In the genomic region with DNA sequence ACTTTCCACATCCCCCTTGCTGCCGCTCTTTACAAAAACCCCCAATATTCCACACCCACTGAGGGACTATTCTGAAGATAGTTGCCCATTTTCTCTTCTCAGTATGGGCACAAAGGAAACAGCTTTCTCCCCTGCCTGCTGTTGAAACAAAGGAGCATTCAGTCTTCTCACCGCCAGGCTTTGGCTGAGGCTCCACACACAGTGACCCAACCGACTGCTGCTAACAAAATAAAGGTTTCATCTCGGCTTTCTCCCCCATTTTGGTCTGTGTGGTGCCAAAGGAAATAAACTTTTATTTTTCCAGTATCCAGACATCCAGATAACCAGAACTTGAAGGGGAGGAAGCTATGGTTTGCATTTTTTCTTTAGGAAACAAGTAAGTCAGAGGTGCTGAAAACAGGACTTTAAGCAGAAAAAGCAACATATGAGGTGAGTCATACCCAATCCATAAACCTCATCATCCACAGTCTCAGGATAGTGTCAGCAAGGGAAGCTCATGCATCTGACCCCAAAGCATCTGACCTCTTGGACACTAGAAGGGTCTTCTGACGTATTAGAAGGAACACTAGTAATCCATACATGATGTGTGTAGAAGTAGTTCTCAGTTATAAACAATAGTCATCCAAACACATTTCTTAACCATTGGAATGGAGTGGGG, we compare ENCODE assay signal across 8 cellular contexts. TPM values are rescaled to one million over a fixed set of nuclear protein-coding genes. Genes with fewer than 3 reads are reported as not detected.
DNase-seq lines count a peak whose midpoint lies in the region; ATAC-seq, FAIRE-seq and TF ChIP-seq lines count a peak whose summit lies in the region.
"Had no signal": no experiment of that assay in that cellular context is flagged by ENCODE, and none has a peak within 500 bp of the region (broad histone marks: within the 10 kb centered on the region; RNA-seq: fewer than 3 reads in every experiment).

No MANE protein-coding gene starts in this region.

- no peak overlapping the region for H3K4me2 ChIP-seq in Loucy (ENCODE audit: low read depth, low read length, poor library complexity, severe bottlenecking)

- no peaks in the 10 kb centered on the region for H3K27me3 ChIP-seq in Loucy (ENCODE audit: insufficient read depth, low read length, poor library complexity, severe bottlenecking)
- peaks cover 0 to 19% of the 10 kb centered on the region in 2 donors for H3K27me3 ChIP-seq in tibial nerve

- H3K4me3 ChIP-seq in Loucy (ENCODE audit: low read length, poor library complexity, severe bottlenecking) (no peak overlapping the region), tibial nerve (peak overlapping the region in 1 of 4 donors; percentile 32)

- peak; percentile 38 for DNase-seq in dedifferentiated amniotic fluid mesenchymal stem cell (ENCODE audit: extremely low spot score)
- peak; percentile 74 for DNase-seq in kidney glomerular epithelial cell (lab: John Stamatoyannopoulos, UW)
- no peak for DNase-seq in tibial nerve (ENCODE audit: low spot score in 2 of 2)
- DNase-seq in urothelium cell line (ENCODE audit: low spot score) = no peak
- no peak for DNase-seq in NCI-H2081 (lab: John Stamatoyannopoulos, UW)
- DNase-seq: activated CD4-positive, alpha-beta T cell treated with anti-CD3 and anti-CD28 coated beads, Interleukin-2, amount 10 ng/mL, durations not matched to agents 24 days and 14 days had no signal

- H4K20me1 ChIP-seq in Loucy (ENCODE audit: insufficient read depth, low read length, poor library complexity, severe bottlenecking) = no peaks in the 10 kb centered on the region

- ATAC-seq in HG03457 (IDR thresholded peaks at IDR 0.05; ENCODE audit: unreplicated experiment) = no peak

- no peaks in the 10 kb centered on the region for H3K9me2 ChIP-seq in Loucy (replicated peaks; ENCODE audit: low read depth, low read length)

- TF ChIP-seq EP300 in tibial nerve (IDR thresholded peaks at IDR 0.05) = no peak

- TF ChIP-seq CTCF in Loucy (conservative IDR thresholded peaks at IDR 0.05; ENCODE audit: low read length) (no peak), tibial nerve (IDR thresholded peaks at IDR 0.05) (no peak)

- H3K79me2 ChIP-seq in Loucy (ENCODE audit: insufficient read depth, low read length) = no peaks in the 10 kb centered on the region

- FAIRE-seq in urothelium cell line (lab: Jason Lieb, UNC) = no peak

- no peaks in the 10 kb centered on the region for H3F3A ChIP-seq in Loucy (ENCODE audit: low read depth)

- peak overlapping the region in 3 of 4 donors; percentile 46 to 74 (median 66) for H3K27ac ChIP-seq in tibial nerve

- no peaks in the 10 kb centered on the region for H3K9me3 ChIP-seq in Loucy (ENCODE audit: insufficient read depth, low read depth, low read length)
- no peaks in the 10 kb centered on the region for H3K9me3 ChIP-seq in tibial nerve

- H3K9ac ChIP-seq in Loucy (ENCODE audit: low read depth, low read length, poor library complexity, severe bottlenecking) = no peak overlapping the region

- no peaks in the 10 kb centered on the region for H3K4me1 ChIP-seq in Loucy (ENCODE audit: insufficient read depth, low read length, poor library complexity, severe bottlenecking)
- H3K4me1 ChIP-seq in tibial nerve = peaks cover 0 to 56% (median 2%) of the 10 kb centered on the region in 4 donors

- no peaks in the 10 kb centered on the region for H3K36me3 ChIP-seq in Loucy (ENCODE audit: insufficient read depth, low read length)
- H3K36me3 ChIP-seq in tibial nerve = no peaks in the 10 kb centered on the region

- peak overlapping the region; percentile 18; the same call in 1 of the 2 replicates for H2AFZ ChIP-seq in Loucy (ENCODE audit: low read length)

- TF ChIP-seq POLR2A in tibial nerve (IDR thresholded peaks at IDR 0.05) = no peak

- 16% methylated on average over 5 of the region's 5 CpGs for whole genome bisulfite sequencing in tibial nerve, 2 donors

RNA-seq across cellular contexts. Expression of gene CLMP, which starts 6.4 kb away (rescaled TPM):
- total RNA-seq in tibial nerve = 10 to 100 TPM; 82.5 to 98.6 (median 89.7) TPM

Comparison
In these comparisons a context has a peak if more than half of its experiments do, and no peak if none do; other contexts are left out.
1. DNase-seq: peak in dedifferentiated amniotic fluid mesenchymal stem cell (single experiment) and kidney glomerular epithelial cell (single experiment); none in tibial nerve (0 of 2), urothelium cell line (single experiment) and NCI-H2081 (0 of 2).